ENCODE assay signal across 18 cellular contexts in genomic region chr2:42853571-42854206, GRCh38.
DNase-seq lines count a peak whose midpoint lies in the region; ATAC-seq and TF ChIP-seq lines count a peak whose summit lies in the region.
"Had no signal": no experiment of that assay in that cellular context is flagged by ENCODE, and none has a peak within 500 bp of the region (broad histone marks: within the 10 kb centered on the region; RNA-seq: fewer than 3 reads in every experiment).

No MANE protein-coding gene starts in this region.

- TF ChIP-seq EP300 in transverse colon (IDR thresholded peaks at IDR 0.05; ENCODE audit: low read depth): no peak

- in situ Hi-C loops in transverse colon (cut with MboI; ENCODE audit: low pct_ligation_motif_present in 1 of 4, low pct_unique_long_range_greater_than_20kb in 1 of 4, low sequenced_read_pairs in 3 of 4): no loop called here

- H3K27me3 ChIP-seq in esophagus (ENCODE audit: control insufficient read depth in 1 of 2, insufficient read depth in 2 of 2, low read length in 2 of 2) (no peaks in the 10 kb centered on the region), neural progenitor cell (no peaks in the 10 kb centered on the region), transverse colon (no peaks in the 10 kb centered on the region), MG63 (no peaks in the 10 kb centered on the region)

- no peak for TF ChIP-seq CTCF in neural progenitor cell (IDR thresholded peaks at IDR 0.05)
- TF ChIP-seq CTCF in transverse colon (IDR thresholded peaks at IDR 0.05): no peak

- H3K27ac Mint-ChIP-seq in activated naive CD4-positive, alpha-beta T cell treated with anti-CD3 and anti-CD28 coated beads, Interleukin-2, amount 10 ng/mL, durations not matched to agents 7 days and 5 days: no peak overlapping the region
- no peak overlapping the region for H3K27ac Mint-ChIP-seq in activated naive CD4-positive, alpha-beta T cell treated with anti-CD3 and anti-CD28 coated beads, Interleukin-2, amount 50 U/mL, for 72 hours
- peak overlapping the region; percentile 91 for H3K27ac Mint-ChIP-seq in neural progenitor cell
- H3K27ac Mint-ChIP-seq: activated naive CD8-positive, alpha-beta T cell treated with anti-CD3 and anti-CD28 coated beads, Interleukin-2, amount 50 U/mL, for 24 hours; activated T-cell treated with anti-CD3 and anti-CD28 coated beads, Interleukin-2, amount 50 U/mL, for 24 hours; CD4-positive, CD25-positive, alpha-beta regulatory T cell; natural killer cell treated with Interleukin-12 subunit alpha and Interleukin-12 subunit beta and Interleukin-15 and Interleukin-18, amount 100 ng/mL, for 72 hours had no signal

- no peaks in the 10 kb centered on the region for H3K9me3 Mint-ChIP-seq in activated naive CD4-positive, alpha-beta T cell treated with anti-CD3 and anti-CD28 coated beads, Interleukin-2, amount 10 ng/mL, durations not matched to agents 7 days and 5 days
- H3K9me3 Mint-ChIP-seq in activated naive CD4-positive, alpha-beta T cell treated with anti-CD3 and anti-CD28 coated beads, Interleukin-2, amount 50 U/mL, for 72 hours: no peaks in the 10 kb centered on the region
- peaks cover 8% of the 10 kb centered on the region for H3K9me3 Mint-ChIP-seq in neural progenitor cell
- H3K9me3 Mint-ChIP-seq: activated naive CD8-positive, alpha-beta T cell treated with anti-CD3 and anti-CD28 coated beads, Interleukin-2, amount 50 U/mL, for 24 hours; activated T-cell treated with anti-CD3 and anti-CD28 coated beads, Interleukin-2, amount 50 U/mL, for 24 hours; natural killer cell treated with Interleukin-12 subunit alpha and Interleukin-12 subunit beta and Interleukin-15 and Interleukin-18, amount 100 ng/mL, for 72 hours; stimulated activated naive CD8-positive, alpha-beta T cell treated with anti-CD3 and anti-CD28 coated beads, Interleukin-15, amount 100 ng/mL, for 72 hours had no signal

- no peaks in the 10 kb centered on the region for H3K36me3 Mint-ChIP-seq in activated naive CD4-positive, alpha-beta T cell treated with anti-CD3 and anti-CD28 coated beads, Interleukin-2, amount 10 ng/mL, durations not matched to agents 7 days and 5 days
- no peaks in the 10 kb centered on the region for H3K36me3 Mint-ChIP-seq in activated naive CD4-positive, alpha-beta T cell treated with anti-CD3 and anti-CD28 coated beads, Interleukin-2, amount 50 U/mL, for 72 hours
- H3K36me3 Mint-ChIP-seq in neural progenitor cell: no peaks in the 10 kb centered on the region
- H3K36me3 Mint-ChIP-seq: CD4-positive, CD25-positive, alpha-beta regulatory T cell; natural killer cell treated with Interleukin-12 subunit alpha and Interleukin-12 subunit beta and Interleukin-15 and Interleukin-18, amount 100 ng/mL, for 72 hours had no signal

- H2AFZ ChIP-seq in neural progenitor cell (replicated peaks): no peak overlapping the region

- H3K4me3 Mint-ChIP-seq in activated naive CD4-positive, alpha-beta T cell treated with anti-CD3 and anti-CD28 coated beads, Interleukin-2, amount 10 ng/mL, durations not matched to agents 7 days and 5 days: no peak overlapping the region
- H3K4me3 Mint-ChIP-seq in neural progenitor cell: peak overlapping the region; percentile 30
- H3K4me3 Mint-ChIP-seq: activated naive CD8-positive, alpha-beta T cell treated with anti-CD3 and anti-CD28 coated beads, Interleukin-2, amount 50 U/mL, for 24 hours; activated T-cell treated with anti-CD3 and anti-CD28 coated beads, Interleukin-2, amount 50 U/mL, for 24 hours; CD4-positive, CD25-positive, alpha-beta regulatory T cell; natural killer cell treated with Interleukin-12 subunit alpha and Interleukin-12 subunit beta and Interleukin-15 and Interleukin-18, amount 100 ng/mL, for 72 hours; stimulated activated naive CD8-positive, alpha-beta T cell treated with anti-CD3 and anti-CD28 coated beads, Interleukin-15, amount 100 ng/mL, for 72 hours had no signal

- H3K4me1 ChIP-seq in esophagus (ENCODE audit: control insufficient read depth in 2 of 2, insufficient read depth in 2 of 2, low read length in 1 of 2): peaks cover 4 to 25% of the 10 kb centered on the region in 2 donors
- peaks cover 15% of the 10 kb centered on the region for H3K4me1 ChIP-seq in neural progenitor cell
- peaks cover 0 to 11% (median 7%) of the 10 kb centered on the region in 4 donors for H3K4me1 ChIP-seq in transverse colon

- intact Hi-C loops in transverse colon (cut with DNase I; ENCODE audit: low total_unique reads): loop anchor here (10.0 kb wide), 1 partner anchor 1311 kb away; the partner anchor contains the start of gene PPM1B

- peak overlapping the region; percentile 69 to 90 for H3K27ac ChIP-seq in esophagus (ENCODE audit: low read depth in 2 of 2, low read length in 1 of 2)
- no peak overlapping the region for H3K27ac ChIP-seq in neural progenitor cell
- peak overlapping the region; percentile 62 to 71 (median 68) for H3K27ac ChIP-seq in transverse colon
- H3K27ac ChIP-seq: 22Rv1 had no signal

- no peaks in the 10 kb centered on the region for H3F3A ChIP-seq in neural progenitor cell (ENCODE audit: low read depth)

- peaks cover 8% of the 10 kb centered on the region for H3K27me3 Mint-ChIP-seq in activated naive CD4-positive, alpha-beta T cell treated with anti-CD3 and anti-CD28 coated beads, Interleukin-2, amount 10 ng/mL, durations not matched to agents 7 days and 5 days
- peaks cover 12% of the 10 kb centered on the region for H3K27me3 Mint-ChIP-seq in neural progenitor cell (ENCODE audit: insufficient read depth, low read depth)
- H3K27me3 Mint-ChIP-seq: activated naive CD8-positive, alpha-beta T cell treated with anti-CD3 and anti-CD28 coated beads, Interleukin-2, amount 50 U/mL, for 24 hours; activated T-cell treated with anti-CD3 and anti-CD28 coated beads, Interleukin-2, amount 50 U/mL, for 24 hours; natural killer cell treated with Interleukin-12 subunit alpha and Interleukin-12 subunit beta and Interleukin-15 and Interleukin-18, amount 100 ng/mL, for 72 hours; stimulated activated naive CD8-positive, alpha-beta T cell treated with anti-CD3 and anti-CD28 coated beads, Interleukin-15, amount 100 ng/mL, for 72 hours had no signal

- H3K4me3 ChIP-seq in esophagus (ENCODE audit: low read depth in 1 of 2, low read length in 2 of 2) (no peak overlapping the region), neural progenitor cell (no peak overlapping the region), transverse colon (no peak overlapping the region), MG63 (no peak overlapping the region)

- no peak for TF ChIP-seq POLR2A in transverse colon (IDR thresholded peaks at IDR 0.05)

- H3K4me1 Mint-ChIP-seq in activated naive CD4-positive, alpha-beta T cell treated with anti-CD3 and anti-CD28 coated beads, Interleukin-2, amount 10 ng/mL, durations not matched to agents 7 days and 5 days: no peaks in the 10 kb centered on the region
- H3K4me1 Mint-ChIP-seq in neural progenitor cell: peaks cover 18% of the 10 kb centered on the region
- H3K4me1 Mint-ChIP-seq: activated naive CD8-positive, alpha-beta T cell treated with anti-CD3 and anti-CD28 coated beads, Interleukin-2, amount 50 U/mL, for 24 hours; CD4-positive, CD25-positive, alpha-beta regulatory T cell; stimulated activated naive CD8-positive, alpha-beta T cell treated with anti-CD3 and anti-CD28 coated beads, Interleukin-15, amount 100 ng/mL, for 72 hours had no signal

- ATAC-seq in activated naive CD4-positive, alpha-beta T cell treated with anti-CD3 and anti-CD28 coated beads, Interleukin-2, amount 50 U/mL, for 72 hours: no peak
- no peak for ATAC-seq in GM18909 (IDR thresholded peaks at IDR 0.05; ENCODE audit: poor library complexity, unreplicated experiment)
- ATAC-seq: activated naive CD8-positive, alpha-beta T cell treated with anti-CD3 and anti-CD28 coated beads, Interleukin-2, amount 50 U/mL, for 24 hours; left colon; natural killer cell treated with Interleukin-12 subunit alpha and Interleukin-12 subunit beta and Interleukin-15 and Interleukin-18, amount 100 ng/mL, for 72 hours; stimulated activated naive CD8-positive, alpha-beta T cell treated with anti-CD3 and anti-CD28 coated beads, Interleukin-15, amount 100 ng/mL, for 72 hours had no signal

- no peaks in the 10 kb centered on the region for H3K9me3 ChIP-seq in esophagus (ENCODE audit: control insufficient read depth in 2 of 2, insufficient read depth in 1 of 2, low read depth in 1 of 2, low read length in 1 of 2)
- no peaks in the 10 kb centered on the region for H3K9me3 ChIP-seq in neural progenitor cell (ENCODE audit: low read depth)
- H3K9me3 ChIP-seq in transverse colon: no peaks in the 10 kb centered on the region
- H3K9me3 ChIP-seq in MG63: no peaks in the 10 kb centered on the region

- H3K36me3 ChIP-seq in esophagus (ENCODE audit: control insufficient read depth in 2 of 2, insufficient read depth in 2 of 2, low read length in 1 of 2) (no peaks in the 10 kb centered on the region), neural progenitor cell (no peaks in the 10 kb centered on the region), transverse colon (no peaks in the 10 kb centered on the region), MG63 (no peaks in the 10 kb centered on the region)

- no peak overlapping the region for H3K4me2 ChIP-seq in neural progenitor cell

- WGBS in esophagus, 2 donors: 45 to 48% methylated on average over 11 of the region's 11 CpGs
- 75 to 78% methylated on average over 6 to 11 of the region's 11 CpGs for WGBS in transverse colon (ENCODE audit: low coverage in 1 of 2), 2 donors

- no peaks in the 10 kb centered on the region for H3K79me2 ChIP-seq in neural progenitor cell (ENCODE audit: low read depth)

- no peaks in the 10 kb centered on the region for H4K20me1 ChIP-seq in neural progenitor cell (ENCODE audit: low read depth)

- peak; percentile 13 for DNase-seq in activated naive CD4-positive, alpha-beta T cell treated with anti-CD3 and anti-CD28 coated beads, Interleukin-2, amount 10 ng/mL, durations not matched to agents 7 days and 5 days
- DNase-seq in activated naive CD4-positive, alpha-beta T cell treated with anti-CD3 and anti-CD28 coated beads, Interleukin-2, amount 50 U/mL, for 72 hours (ENCODE audit: low spot score in 2 of 2): no peak
- DNase-seq in neural progenitor cell (ENCODE audit: low spot score): no peak
- DNase-seq in transverse colon: no peak
- no peak for DNase-seq in HPDE6-E6E7 (ENCODE audit: extremely low spot score)
- DNase-seq in MG63: no peak
- DNase-seq: activated naive CD8-positive, alpha-beta T cell treated with anti-CD3 and anti-CD28 coated beads, Interleukin-2, amount 50 U/mL, for 24 hours; activated T-cell treated with anti-CD3 and anti-CD28 coated beads, Interleukin-2, amount 50 U/mL, for 24 hours; CD4-positive, CD25-positive, alpha-beta regulatory T cell; hippocampal formation; NCI-H226; small intestine; stimulated activated naive CD8-positive, alpha-beta T cell treated with anti-CD3 and anti-CD28 coated beads, Interleukin-15, amount 100 ng/mL, for 72 hours had no signal

- no peak overlapping the region for H3K9ac ChIP-seq in neural progenitor cell

- CTCF ChIA-PET in activated naive CD4-positive, alpha-beta T cell treated with anti-CD3 and anti-CD28 coated beads, Interleukin-2, amount 10 ng/mL, durations not matched to agents 7 days and 5 days (lab: Charles Lee): no interaction called here
